In genomic region chr17:19354123-19354522, GRCh38 we compare ENCODE assay signal across 11 cellular contexts. TPM values are rescaled to one million over a fixed set of nuclear protein-coding genes. Genes with fewer than 3 reads are reported as not detected.
DNase-seq lines count a peak whose midpoint lies in the region; ATAC-seq and TF ChIP-seq lines count a peak whose summit lies in the region.
"Had no signal": no experiment of that assay in that cellular context is flagged by ENCODE, and none has a peak within 500 bp of the region (broad histone marks: within the 10 kb centered on the region; RNA-seq: fewer than 3 reads in every experiment).

No MANE protein-coding gene starts in this region.

- H3K27ac ChIP-seq in lower lobe of right lung (no peak overlapping the region), body of pancreas (no peak overlapping the region), gastroesophageal sphincter (no peak overlapping the region)
- H3K27ac ChIP-seq: BLaER1 treated with 17β-estradiol and CSF1 and Interleukin-3, amounts not matched to agents 10 nM and 100 nM had no signal

- no peaks in the 10 kb centered on the region for H3K9me3 ChIP-seq in lower lobe of right lung
- H3K9me3 ChIP-seq in body of pancreas = no peaks in the 10 kb centered on the region
- no peaks in the 10 kb centered on the region for H3K9me3 ChIP-seq in gastroesophageal sphincter
- H3K9me3 ChIP-seq: BLaER1 treated with 17β-estradiol and CSF1 and Interleukin-3, amounts not matched to agents 10 nM and 100 nM had no signal

- H3K4me3 ChIP-seq in lower lobe of right lung (no peak overlapping the region), body of pancreas (no peak overlapping the region), gastroesophageal sphincter (no peak overlapping the region)
- H3K4me3 ChIP-seq: BLaER1 treated with 17β-estradiol and CSF1 and Interleukin-3, amounts not matched to agents 10 nM and 100 nM had no signal

- 88 to 90% methylated on average over 2 of the region's 2 CpGs for WGBS in body of pancreas, 2 donors
- whole genome bisulfite sequencing in gastroesophageal sphincter (ENCODE audit: low coverage in 1 of 2), 2 donors = 39 to 85% methylated on average over 2 of the region's 2 CpGs

- in situ Hi-C loops in ACHN (cut with HindIII; ENCODE audit: low pct_ligation_motif_present, low pct_unique_long_range_greater_than_20kb, low sequenced_read_pairs) = loop anchor here (25.0 kb wide), 1 partner anchor 108 kb away; no protein-coding TSS in a partner anchor

- no peak for TF ChIP-seq EP300 in gastroesophageal sphincter (IDR thresholded peaks at IDR 0.05)

- no peaks in the 10 kb centered on the region for H3K27me3 ChIP-seq in lower lobe of right lung (ENCODE audit: low read depth)
- H3K27me3 ChIP-seq in body of pancreas = no peaks in the 10 kb centered on the region
- H3K27me3 ChIP-seq in gastroesophageal sphincter = no peaks in the 10 kb centered on the region

- DNase-seq in ACHN = peak; percentile 78
- DNase-seq in HPDE6-E6E7 (ENCODE audit: extremely low spot score) = peak; percentile 81
- peak; percentile 88 for DNase-seq in astrocyte of the hippocampus (ENCODE audit: low read depth, low spot score)
- DNase-seq in glomerular visceral epithelial cell (ENCODE audit: extremely low spot score) = peak; percentile 68
- DNase-seq in lower lobe of right lung = no peak
- no peak for DNase-seq in body of pancreas
- DNase-seq: NCI-H510A treated with DMSO at 0.1 percent for 48 hours had no signal

- H3K4me1 ChIP-seq in lower lobe of right lung (no peaks in the 10 kb centered on the region), body of pancreas (no peaks in the 10 kb centered on the region), gastroesophageal sphincter (no peaks in the 10 kb centered on the region)
- H3K4me1 ChIP-seq: BLaER1 treated with 17β-estradiol and CSF1 and Interleukin-3, amounts not matched to agents 10 nM and 100 nM had no signal

- H3K36me3 ChIP-seq in lower lobe of right lung = no peaks in the 10 kb centered on the region
- H3K36me3 ChIP-seq in body of pancreas (replicated peaks in 1 of 2; ENCODE audit: insufficient read depth in 1 of 2, low read depth in 2 of 2) = no peaks in the 10 kb centered on the region
- H3K36me3 ChIP-seq in gastroesophageal sphincter = peaks cover 0 to 25% of the 10 kb centered on the region in 2 donors
- H3K36me3 ChIP-seq: BLaER1 treated with 17β-estradiol and CSF1 and Interleukin-3, amounts not matched to agents 10 nM and 100 nM had no signal

- TF ChIP-seq POLR2A in body of pancreas (IDR thresholded peaks at IDR 0.05) (no peak), gastroesophageal sphincter (IDR thresholded peaks at IDR 0.05) (no peak)

- intact Hi-C loops in lower lobe of right lung (cut with DNase I) (no loop called here), body of pancreas (cut with DNase I) (no loop called here)

- TF ChIP-seq CTCF in lower lobe of right lung (IDR thresholded peaks at IDR 0.05) = no peak
- TF ChIP-seq CTCF in body of pancreas (IDR thresholded peaks at IDR 0.05) = no peak
- no peak for TF ChIP-seq CTCF in gastroesophageal sphincter (IDR thresholded peaks at IDR 0.05)

- ATAC-seq in lower lobe of right lung (no peak), GM19452 (IDR thresholded peaks at IDR 0.05; ENCODE audit: unreplicated experiment) (no peak), body of pancreas (no peak), gastroesophageal sphincter (no peak)

RNA-seq across cellular contexts. Expression of gene B9D1, which starts 8.4 kb away (rescaled TPM):
- total RNA-seq in lower lobe of right lung (11.3 TPM), body of pancreas (10 to 100 TPM; 10.4 to 53.4 TPM), gastroesophageal sphincter (10 to 100 TPM; 10.5 to 30.2 (median 16.2) TPM)

RNA-seq across cellular contexts. Expression of gene MAPK7, which starts 24.2 kb away (rescaled TPM):
- total RNA-seq in lower lobe of right lung = 22.2 TPM
- total RNA-seq in body of pancreas = 10 to 100 TPM; 10.1 to 29.3 TPM
- 10 to 100 TPM; 11.7 to 43.0 (median 28.0) TPM for total RNA-seq in gastroesophageal sphincter

RNA-seq across cellular contexts. Expression of gene MFAP4, which starts 32.9 kb away (rescaled TPM):
- total RNA-seq in lower lobe of right lung (179 TPM), body of pancreas (10 to 100 TPM; 25.7 to 35.3 TPM), gastroesophageal sphincter (100 to 1,000 TPM in 3 of 4 donors, 10 to 100 TPM in 1; 89.3 to 282 (median 165) TPM)
- total RNA-seq: SK-MEL-5 had no signal

RNA-seq across cellular contexts. Expression of gene RNF112, which starts 56.9 kb away (rescaled TPM):
- total RNA-seq in lower lobe of right lung (1.8 TPM), body of pancreas (1 to 10 TPM in 1 of 2 donors, under 1 TPM in 1; 0.52 to 5.9 TPM), gastroesophageal sphincter (1 to 10 TPM; 1.4 to 7.6 (median 2.6) TPM)
- total RNA-seq: SK-MEL-5 had no signal

Comparison
In these comparisons a context has a peak if more than half of its experiments do, and no peak if none do; other contexts are left out.
1. DNase-seq: peak in ACHN (single experiment), HPDE6-E6E7 (single experiment), astrocyte of the hippocampus (single experiment) and glomerular visceral epithelial cell (single experiment); none in lower lobe of right lung (single experiment) and body of pancreas (0 of 4).